21 cellular contexts compared by ENCODE assay signal in genomic region chr12:66024966-66025365, GRCh38.
DNase-seq lines count a peak whose midpoint lies in the region; ATAC-seq, FAIRE-seq and TF ChIP-seq lines count a peak whose summit lies in the region.
"Had no signal": no experiment of that assay in that cellular context is flagged by ENCODE, and none has a peak within 500 bp of the region (broad histone marks: within the 10 kb centered on the region; RNA-seq: fewer than 3 reads in every experiment).

No MANE protein-coding gene starts in this region.

- DNase-seq in LoVo (ENCODE audit: low spot score) (peak; percentile 59), SW480 (ENCODE audit: low spot score) (peak; percentile 95), mesothelial cell of epicardium (ENCODE audit: low spot score in 2 of 2, unreplicated experiment in 2 of 2) (no peak), NCI-H524 (lab: John Stamatoyannopoulos, UW) (no peak)
- DNase-seq in activated CD4-positive, alpha-beta T cell treated with anti-CD3 and anti-CD28 coated beads, Interleukin-2, amount 10 ng/mL, durations not matched to agents 24 days and 14 days = no peak
- DNase-seq in effector CD4-positive, alpha-beta T cell = no peak
- DNase-seq: 8988T; C1 segment of cervical spinal cord; Calu3; CD4-positive, alpha-beta memory T cell; COR-L47; DMS153; DMS79; EL; GF-D8; GOT3 had no signal

- intact Hi-C loops in activated CD4-positive, alpha-beta T cell treated with anti-CD3 and anti-CD28 coated beads, Interleukin-2, amount 10 ng/mL, durations not matched to agents 24 days and 14 days (cut with micrococcal nuclease) = no loop called here

- no peaks in the 10 kb centered on the region for H3K9me3 Mint-ChIP-seq in mesothelial cell of epicardium
- H3K9me3 Mint-ChIP-seq in activated CD4-positive, alpha-beta T cell treated with anti-CD3 and anti-CD28 coated beads, Interleukin-2, amount 10 ng/mL, durations not matched to agents 24 days and 14 days = no peaks in the 10 kb centered on the region
- H3K9me3 Mint-ChIP-seq: CD4-positive, alpha-beta memory T cell had no signal

- H3K4me1 Mint-ChIP-seq in mesothelial cell of epicardium = peaks cover 30% of the 10 kb centered on the region
- H3K4me1 Mint-ChIP-seq in activated CD4-positive, alpha-beta T cell treated with anti-CD3 and anti-CD28 coated beads, Interleukin-2, amount 10 ng/mL, durations not matched to agents 24 days and 14 days = no peaks in the 10 kb centered on the region
- H3K4me1 Mint-ChIP-seq: CD4-positive, alpha-beta memory T cell had no signal

- FAIRE-seq in G401.6 (lab: Jason Lieb, UNC) = peak; percentile 53
- FAIRE-seq: A549, GM12892, GM19239 had no signal

- no peaks in the 10 kb centered on the region for H3K36me3 Mint-ChIP-seq in mesothelial cell of epicardium
- no peaks in the 10 kb centered on the region for H3K36me3 Mint-ChIP-seq in activated CD4-positive, alpha-beta T cell treated with anti-CD3 and anti-CD28 coated beads, Interleukin-2, amount 10 ng/mL, durations not matched to agents 24 days and 14 days (ENCODE audit: low read depth)
- H3K36me3 Mint-ChIP-seq: CD4-positive, alpha-beta memory T cell had no signal

- no peak overlapping the region for H3K4me3 Mint-ChIP-seq in mesothelial cell of epicardium
- H3K4me3 Mint-ChIP-seq in activated CD4-positive, alpha-beta T cell treated with anti-CD3 and anti-CD28 coated beads, Interleukin-2, amount 10 ng/mL, durations not matched to agents 24 days and 14 days = no peak overlapping the region
- H3K4me3 Mint-ChIP-seq: CD4-positive, alpha-beta memory T cell had no signal

- H3K27ac Mint-ChIP-seq in mesothelial cell of epicardium = peak overlapping the region; percentile 60
- no peak overlapping the region for H3K27ac Mint-ChIP-seq in activated CD4-positive, alpha-beta T cell treated with anti-CD3 and anti-CD28 coated beads, Interleukin-2, amount 10 ng/mL, durations not matched to agents 24 days and 14 days
- H3K27ac Mint-ChIP-seq: CD4-positive, alpha-beta memory T cell had no signal

- H3K27me3 Mint-ChIP-seq in mesothelial cell of epicardium (ENCODE audit: low read depth) = no peaks in the 10 kb centered on the region
- peaks cover 8% of the 10 kb centered on the region for H3K27me3 Mint-ChIP-seq in activated CD4-positive, alpha-beta T cell treated with anti-CD3 and anti-CD28 coated beads, Interleukin-2, amount 10 ng/mL, durations not matched to agents 24 days and 14 days

- ATAC-seq in GM21619 (IDR thresholded peaks at IDR 0.05; ENCODE audit: unreplicated experiment) = no peak
- ATAC-seq: A549 had no signal

- no peak for TF ChIP-seq CTCF in mesothelial cell of epicardium (IDR thresholded peaks at IDR 0.05; ENCODE audit: unreplicated experiment)

Comparison
In these comparisons a context has a peak if more than half of its experiments do, and no peak if none do; other contexts are left out.
1. DNase-seq: peak in LoVo (single experiment) and SW480 (single experiment); none in mesothelial cell of epicardium (0 of 2), activated CD4-positive, alpha-beta T cell treated with anti-CD3 and anti-CD28 coated beads, Interleukin-2, amount 10 ng/mL, durations not matched to agents 24 days and 14 days (single experiment), NCI-H524 (0 of 2) and effector CD4-positive, alpha-beta T cell (single experiment).